ENCODE assay signal across 19 cellular contexts in the genomic region with DNA sequence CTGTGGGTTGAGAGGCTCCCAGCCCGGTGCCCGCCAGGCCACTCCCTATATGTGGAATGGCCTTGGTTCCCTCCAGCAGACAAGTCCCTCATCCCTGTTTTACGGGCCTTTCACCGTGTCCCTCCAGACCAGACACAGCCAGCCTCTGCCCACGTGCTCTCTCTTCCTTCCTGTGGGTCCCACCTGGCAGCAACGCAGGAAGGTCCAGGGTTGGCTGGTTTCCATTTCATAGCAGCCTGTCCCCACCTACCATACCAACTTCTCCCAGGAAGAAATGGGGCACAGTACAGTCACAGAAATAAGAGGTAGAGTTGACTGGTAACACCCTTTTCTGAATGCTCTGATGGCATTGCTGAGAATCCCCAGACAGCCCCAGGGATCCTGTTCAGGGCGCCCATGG. TPM values are rescaled to one million over a fixed set of nuclear protein-coding genes. Genes with fewer than 3 reads are reported as not detected.
DNase-seq lines count a peak whose midpoint lies in the region; ATAC-seq and TF ChIP-seq lines count a peak whose summit lies in the region.
"Had no signal": no experiment of that assay in that cellular context is flagged by ENCODE, and none has a peak within 500 bp of the region (broad histone marks: within the 10 kb centered on the region; RNA-seq: fewer than 3 reads in every experiment).

No MANE protein-coding gene starts in this region.

- no peaks in the 10 kb centered on the region for H3K27me3 Mint-ChIP-seq in activated CD8-positive, alpha-beta memory T cell treated with anti-CD3 and anti-CD28 coated beads, Interleukin-2, amount 10 ng/mL, durations not matched to agents 7 days and 5 days
- no peaks in the 10 kb centered on the region for H3K27me3 Mint-ChIP-seq in CD8-positive, alpha-beta memory T cell
- H3K27me3 Mint-ChIP-seq in chondrocyte (ENCODE audit: low read depth) (no peaks in the 10 kb centered on the region), neural crest cell (ENCODE audit: low read depth) (no peaks in the 10 kb centered on the region)
- H3K27me3 Mint-ChIP-seq: activated CD4-positive, alpha-beta T cell treated with anti-CD3 and anti-CD28 coated beads, Interleukin-2, amount 10 ng/mL, durations not matched to agents 24 days and 14 days; stimulated activated naive CD8-positive, alpha-beta T cell treated with anti-CD3 and anti-CD28 coated beads, Interleukin-15, Interleukin-2, amounts not matched to agents 100 ng/mL and 50 ng/mL, for 24 hours had no signal

- no peak for TF ChIP-seq CTCF in chondrocyte (IDR thresholded peaks at IDR 0.05)
- no peak for TF ChIP-seq CTCF in neural crest cell (conservative IDR thresholded peaks at IDR 0.05)

- no peak for DNase-seq in activated CD8-positive, alpha-beta memory T cell treated with anti-CD3 and anti-CD28 coated beads, Interleukin-2, amount 10 ng/mL, durations not matched to agents 7 days and 5 days
- no peak for DNase-seq in activated CD8-positive, alpha-beta memory T cell treated with anti-CD3 and anti-CD28 coated beads, Interleukin-2, amount 50 U/mL, for 4 hours
- no peak for DNase-seq in CD8-positive, alpha-beta memory T cell
- DNase-seq in chondrocyte (ENCODE audit: low spot score): peak; percentile 52
- no peak for DNase-seq in neural crest cell (ENCODE audit: low read depth, low spot score)
- DNase-seq in hypothalamus (lab: John Stamatoyannopoulos, UW): no peak
- DNase-seq: activated CD4-positive, alpha-beta T cell treated with anti-CD3 and anti-CD28 coated beads, Interleukin-2, amount 10 ng/mL, durations not matched to agents 24 days and 14 days; H7; KG1; NCI-H2081; psoas muscle; stimulated activated CD4-positive, alpha-beta T cell treated with anti-CD3 and anti-CD28 coated beads, Interleukin-12 subunit alpha, Interleukin-12 subunit beta, amount 100 ng/mL, for 4 hours had no signal

- H3K27ac Mint-ChIP-seq in activated CD8-positive, alpha-beta memory T cell treated with anti-CD3 and anti-CD28 coated beads, Interleukin-2, amount 10 ng/mL, durations not matched to agents 7 days and 5 days: peak overlapping the region; percentile 24
- peak overlapping the region; percentile 71 to 96 (median 82) for H3K27ac Mint-ChIP-seq in CD8-positive, alpha-beta memory T cell
- H3K27ac Mint-ChIP-seq in chondrocyte (ENCODE audit: unreplicated experiment) (no peak overlapping the region), neural crest cell (ENCODE audit: unreplicated experiment) (no peak overlapping the region)
- H3K27ac Mint-ChIP-seq: activated CD4-positive, alpha-beta T cell treated with anti-CD3 and anti-CD28 coated beads, Interleukin-2, amount 10 ng/mL, durations not matched to agents 24 days and 14 days; stimulated activated naive CD8-positive, alpha-beta T cell treated with anti-CD3 and anti-CD28 coated beads, Interleukin-15, Interleukin-2, amounts not matched to agents 100 ng/mL and 50 ng/mL, for 24 hours had no signal

- H3K4me3 Mint-ChIP-seq in activated CD8-positive, alpha-beta memory T cell treated with anti-CD3 and anti-CD28 coated beads, Interleukin-2, amount 10 ng/mL, durations not matched to agents 7 days and 5 days: no peak overlapping the region
- peak overlapping the region in 2 of 7 donors; percentile 19 to 74 for H3K4me3 Mint-ChIP-seq in CD8-positive, alpha-beta memory T cell
- H3K4me3 Mint-ChIP-seq in chondrocyte (ENCODE audit: unreplicated experiment): no peak overlapping the region
- H3K4me3 Mint-ChIP-seq in neural crest cell: peak overlapping the region; percentile 44
- H3K4me3 Mint-ChIP-seq: activated CD4-positive, alpha-beta T cell treated with anti-CD3 and anti-CD28 coated beads, Interleukin-2, amount 10 ng/mL, durations not matched to agents 24 days and 14 days; activated T-helper 1 cell treated with anti-CD3 and anti-CD28 coated beads, Interleukin-12 subunit alpha, Interleukin-12 subunit beta, Interleukin-2, Interleukin-4 antibody, amounts not matched to agents 30 ng/mL and 10 ng/mL and 1 ng/mL, durations not matched to agents 14 hours and 24 hours and 36 hours; stimulated activated naive CD8-positive, alpha-beta T cell treated with anti-CD3 and anti-CD28 coated beads, Interleukin-15, Interleukin-2, amounts not matched to agents 100 ng/mL and 50 ng/mL, for 24 hours had no signal

- H3K9me3 ChIP-seq in CD8-positive, alpha-beta memory T cell (ENCODE audit: low read length): no peaks in the 10 kb centered on the region
- H3K9me3 ChIP-seq: A549, psoas muscle, vagina had no signal

- no peaks in the 10 kb centered on the region for H3K27me3 ChIP-seq in CD8-positive, alpha-beta memory T cell (ENCODE audit: insufficient read depth, low read length, poor library complexity, severe bottlenecking)
- H3K27me3 ChIP-seq: foreskin keratinocyte, vagina had no signal

- peaks cover 29% of the 10 kb centered on the region for H3K36me3 ChIP-seq in CD8-positive, alpha-beta memory T cell (ENCODE audit: insufficient read depth, low read length)

- ATAC-seq in activated CD8-positive, alpha-beta memory T cell treated with anti-CD3 and anti-CD28 coated beads, Interleukin-2, amount 10 ng/mL, durations not matched to agents 7 days and 5 days: no peak
- ATAC-seq in GM18861 (IDR thresholded peaks at IDR 0.05; ENCODE audit: unreplicated experiment): no peak
- no peak for ATAC-seq in GM21723 (IDR thresholded peaks at IDR 0.05; ENCODE audit: unreplicated experiment)
- ATAC-seq: A549, foreskin keratinocyte, psoas muscle had no signal

- no peak overlapping the region for H3K27ac ChIP-seq in CD8-positive, alpha-beta memory T cell (ENCODE audit: low read depth, low read length)
- H3K27ac ChIP-seq: foreskin keratinocyte, psoas muscle, vagina had no signal

- POLR2A ChIA-PET in CD8-positive, alpha-beta memory T cell (lab: Charles Lee): no interaction called here

- no peak overlapping the region for H3K4me3 ChIP-seq in CD8-positive, alpha-beta memory T cell (ENCODE audit: low read length)
- H3K4me3 ChIP-seq: A549, psoas muscle, vagina had no signal

- peaks cover 22% of the 10 kb centered on the region for H3K36me3 Mint-ChIP-seq in activated CD8-positive, alpha-beta memory T cell treated with anti-CD3 and anti-CD28 coated beads, Interleukin-2, amount 10 ng/mL, durations not matched to agents 7 days and 5 days
- H3K36me3 Mint-ChIP-seq in CD8-positive, alpha-beta memory T cell: peaks cover 3 to 87% (median 17%) of the 10 kb centered on the region in 3 donors
- peaks cover 48% of the 10 kb centered on the region for H3K36me3 Mint-ChIP-seq in chondrocyte (ENCODE audit: low read depth)
- peaks cover 11% of the 10 kb centered on the region for H3K36me3 Mint-ChIP-seq in neural crest cell (ENCODE audit: low read depth)

- H3K9me3 Mint-ChIP-seq in activated CD8-positive, alpha-beta memory T cell treated with anti-CD3 and anti-CD28 coated beads, Interleukin-2, amount 10 ng/mL, durations not matched to agents 7 days and 5 days (ENCODE audit: low read depth): no peaks in the 10 kb centered on the region
- H3K9me3 Mint-ChIP-seq in CD8-positive, alpha-beta memory T cell: no peaks in the 10 kb centered on the region
- H3K9me3 Mint-ChIP-seq in chondrocyte (ENCODE audit: low read depth): no peaks in the 10 kb centered on the region
- no peaks in the 10 kb centered on the region for H3K9me3 Mint-ChIP-seq in neural crest cell
- H3K9me3 Mint-ChIP-seq: activated CD4-positive, alpha-beta T cell treated with anti-CD3 and anti-CD28 coated beads, Interleukin-2, amount 10 ng/mL, durations not matched to agents 24 days and 14 days; activated T-helper 1 cell treated with anti-CD3 and anti-CD28 coated beads, Interleukin-12 subunit alpha, Interleukin-12 subunit beta, Interleukin-2, Interleukin-4 antibody, amounts not matched to agents 30 ng/mL and 10 ng/mL and 1 ng/mL, durations not matched to agents 14 hours and 24 hours and 36 hours; stimulated activated naive CD8-positive, alpha-beta T cell treated with anti-CD3 and anti-CD28 coated beads, Interleukin-15, Interleukin-2, amounts not matched to agents 100 ng/mL and 50 ng/mL, for 24 hours had no signal

- H3K4me1 Mint-ChIP-seq in activated CD8-positive, alpha-beta memory T cell treated with anti-CD3 and anti-CD28 coated beads, Interleukin-2, amount 10 ng/mL, durations not matched to agents 7 days and 5 days: peaks cover 50% of the 10 kb centered on the region
- H3K4me1 Mint-ChIP-seq in CD8-positive, alpha-beta memory T cell: peaks cover 35 to 72% (median 69%) of the 10 kb centered on the region in 3 donors
- H3K4me1 Mint-ChIP-seq in chondrocyte (ENCODE audit: low read depth): no peaks in the 10 kb centered on the region
- H3K4me1 Mint-ChIP-seq in neural crest cell: peaks cover 12% of the 10 kb centered on the region

- H3K4me1 ChIP-seq in CD8-positive, alpha-beta memory T cell (ENCODE audit: insufficient read depth, low read length): peaks cover 45% of the 10 kb centered on the region
- H3K4me1 ChIP-seq: A549, foreskin keratinocyte had no signal

- CTCF ChIA-PET in activated CD8-positive, alpha-beta memory T cell treated with anti-CD3 and anti-CD28 coated beads, Interleukin-2, amount 10 ng/mL, durations not matched to agents 7 days and 5 days (lab: Charles Lee): interaction anchor here (0.8 to 1.3 kb wide), 2 partner anchors 25 to 41 kb away, joined by 4 to 5 read pairs; no protein-coding TSS in a partner anchor
- CTCF ChIA-PET in CD8-positive, alpha-beta memory T cell (lab: Charles Lee): no interaction called here

RNA-seq across cellular contexts. Expression of a gene that starts 34.9 kb away (rescaled TPM):
- 10 to 100 TPM in 1 of 2 experiments, 1 to 10 TPM in 1; 5.2 to 12.5 TPM for total RNA-seq in activated CD8-positive, alpha-beta memory T cell treated with anti-CD3 and anti-CD28 coated beads, Interleukin-2, amount 10 ng/mL, durations not matched to agents 7 days and 5 days
- 10 to 100 TPM; 26.5 to 28.4 TPM for total RNA-seq in CD8-positive, alpha-beta memory T cell
- 6.9 TPM for polyA plus RNA-seq in CD8-positive, alpha-beta memory T cell
- total RNA-seq in chondrocyte: 0.55 to 0.68 TPM (median 0.64 TPM) in 3 replicates
- total RNA-seq in neural crest cell: 0.23 TPM in 1 of 2 replicates, not detected in the other

Comparison
In these comparisons a context has a peak if more than half of its experiments do, and no peak if none do; other contexts are left out.
1. H3K27ac Mint-ChIP-seq: peak in activated CD8-positive, alpha-beta memory T cell treated with anti-CD3 and anti-CD28 coated beads, Interleukin-2, amount 10 ng/mL, durations not matched to agents 7 days and 5 days (single experiment) and CD8-positive, alpha-beta memory T cell (8 of 8); none in chondrocyte (single experiment) and neural crest cell (single experiment).